23 cellular contexts compared by ENCODE assay signal in the genomic region with DNA sequence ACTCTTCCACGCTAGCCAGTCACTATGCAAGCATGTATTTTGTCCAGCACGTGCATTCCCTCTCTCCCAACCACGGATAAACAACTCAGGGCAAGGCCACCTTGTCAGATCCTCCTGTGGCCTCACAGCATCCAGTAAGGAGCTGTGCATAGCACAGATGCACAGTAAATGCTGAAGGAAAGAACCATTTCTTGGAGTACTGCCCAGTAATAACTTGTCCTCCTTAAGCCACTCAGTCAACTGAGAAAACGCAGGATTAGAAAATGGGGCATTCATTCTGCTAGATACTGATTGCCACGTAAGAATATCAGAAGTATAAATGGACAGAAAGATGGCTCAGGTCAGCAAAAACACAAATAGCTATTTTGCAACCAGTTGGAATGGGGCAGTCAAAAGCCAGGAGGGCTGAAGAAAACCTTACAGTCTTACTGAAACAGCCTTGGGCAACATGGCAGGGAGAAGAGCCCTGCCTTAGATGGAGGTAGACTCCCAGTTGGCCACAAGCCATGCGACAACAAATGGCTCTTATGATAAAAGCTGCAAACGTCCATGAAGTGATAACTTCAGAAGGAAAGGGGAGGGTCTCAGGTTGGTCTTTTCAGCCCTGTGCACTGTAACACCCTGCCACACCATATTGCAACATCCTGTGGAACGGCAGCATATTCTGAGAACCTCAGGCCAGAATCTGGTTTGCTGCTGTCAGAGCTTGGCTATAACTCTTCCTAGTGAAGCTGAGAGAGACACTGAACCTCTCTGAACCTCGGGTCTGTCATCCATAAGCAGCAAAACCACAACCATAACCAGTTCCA. TPM values are rescaled to one million over a fixed set of nuclear protein-coding genes. Genes with fewer than 3 reads are reported as not detected.
DNase-seq lines count a peak whose midpoint lies in the region; ATAC-seq and TF ChIP-seq lines count a peak whose summit lies in the region.
"Had no signal": no experiment of that assay in that cellular context is flagged by ENCODE, and none has a peak within 500 bp of the region (broad histone marks: within the 10 kb centered on the region; RNA-seq: fewer than 3 reads in every experiment).

No MANE protein-coding gene starts in this region.

- DNase-seq in EH (ENCODE audit: low read depth) (peak; percentile 48), OCI-M1 (lab: John Stamatoyannopoulos, UW) (peak; percentile 90), epithelial cell of esophagus (ENCODE audit: low read depth) (peak; percentile 9), omental fat pad (ENCODE audit: low spot score) (no peak), GM19238 (ENCODE audit: insufficient read length, low spot score) (no peak)
- DNase-seq in activated CD4-positive, alpha-beta T cell treated with anti-CD3 and anti-CD28 coated beads, Interleukin-2, amount 50 U/mL, for 4 hours, result no peak
- DNase-seq: activated CD4-positive, alpha-beta T cell treated with anti-CD3 and anti-CD28 coated beads for 48 hours; activated T-cell treated with anti-CD3 and anti-CD28 coated beads, Interleukin-2, amount 50 U/mL, for 1 hour; caudate nucleus; effector memory CD4-positive, alpha-beta T cell; NCI-H1048; NCI-H2171; NCI-H82; nephron progenitor cell; stimulated activated CD4-positive, alpha-beta T cell treated with anti-CD3 and anti-CD28 coated beads, Interleukin-1b, Interleukin-23, amount 100 ng/mL, for 48 hours; T-helper 2 cell had no signal

- TF ChIP-seq POLR2A in GM18505 (IDR thresholded peaks at IDR 0.05; ENCODE audit: borderline replicate concordance, extremely low read depth, insufficient read depth, insufficient read length), result no peak

- ATAC-seq in omental fat pad (ENCODE audit: low FRiP score) (peak; percentile 64), GM21529 (IDR thresholded peaks at IDR 0.05; ENCODE audit: unreplicated experiment) (no peak), GM18505 (IDR thresholded peaks at IDR 0.05; ENCODE audit: unreplicated experiment) (no peak)
- ATAC-seq: GM23338 had no signal

- no peak overlapping the region for H3K4me3 ChIP-seq in epithelial cell of esophagus (ENCODE audit: low read length)
- H3K4me3 ChIP-seq: BLaER1 treated with 17β-estradiol and CSF1 and Interleukin-3, amounts not matched to agents 10 nM and 100 nM; GM23338; lung had no signal

- TF ChIP-seq CTCF in epithelial cell of esophagus (IDR thresholded peaks at IDR 0.05; ENCODE audit: insufficient read depth, low read depth, low read length, missing control alignments) (no peak), omental fat pad (IDR thresholded peaks at IDR 0.05) (no peak)

RNA-seq across cellular contexts. Expression of gene PC, which starts 23.0 kb away (rescaled TPM):
- total RNA-seq in omental fat pad, result 100 to 1,000 TPM in 3 of 4 donors, 10 to 100 TPM in 1; 91.0 to 240 (median 134) TPM

RNA-seq across cellular contexts. Expression of gene C11orf86, which starts 39.9 kb away (rescaled TPM):
- total RNA-seq in omental fat pad, result not detected
- total RNA-seq: HT1080, lung, renal cortical epithelial cell had no signal

Comparison
In these comparisons a context has a peak if more than half of its experiments do, and no peak if none do; other contexts are left out.
1. DNase-seq: peak in EH (single experiment), OCI-M1 (single experiment) and epithelial cell of esophagus (single experiment); none in omental fat pad (single experiment), GM19238 (single experiment) and activated CD4-positive, alpha-beta T cell treated with anti-CD3 and anti-CD28 coated beads, Interleukin-2, amount 50 U/mL, for 4 hours (0 of 2).